ENCODE assay signal across 32 cellular contexts in the genomic region with DNA sequence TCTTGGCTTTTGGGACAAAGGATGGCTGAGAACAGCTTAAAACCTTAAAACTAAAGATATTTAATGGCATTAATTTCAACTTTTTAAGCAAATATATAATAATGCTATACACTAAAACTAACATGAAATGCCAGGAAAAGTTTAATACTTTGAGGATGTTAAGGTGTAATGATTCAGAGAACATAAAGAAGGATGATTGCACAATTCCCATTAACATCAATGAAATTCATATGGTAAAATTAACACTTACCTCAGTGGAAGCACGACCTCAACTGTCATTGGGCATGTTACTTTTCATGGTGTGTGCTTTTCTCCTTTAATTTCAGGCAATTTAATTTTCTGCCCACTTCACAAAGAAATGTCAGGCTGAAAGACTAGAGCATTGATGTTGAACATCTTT.
"Had no signal": no experiment of that assay in that cellular context is flagged by ENCODE, and none has a peak within 500 bp of the region (broad histone marks: within the 10 kb centered on the region; RNA-seq: fewer than 3 reads in every experiment).

No MANE protein-coding gene starts in this region.

- H3K36me3 ChIP-seq: adrenal gland, brain microvascular endothelial cell, breast epithelium had no signal

- FAIRE-seq: astrocyte, TTC549 had no signal

- H3K27me3 ChIP-seq: adrenal gland, body of pancreas, brain microvascular endothelial cell, breast epithelium had no signal

- ATAC-seq: activated CD8-positive, alpha-beta T cell treated with anti-CD3 and anti-CD28 coated beads for 36 hours; activated naive CD4-positive, alpha-beta T cell treated with anti-CD3 and anti-CD28 coated beads, Interleukin-2, amount 50 U/mL, for 72 hours; activated T-cell treated with anti-CD3 and anti-CD28 coated beads, Interleukin-2, amount 50 U/mL, for 4 hours; activated T-cell treated with anti-CD3 and anti-CD28 coated beads, Interleukin-2, amount 50 U/mL, for 72 hours; activated T-helper 17 cell treated with anti-CD3 and anti-CD28 coated beads, Interleukin-2, amount 50 U/mL, for 72 hours; body of pancreas; T-helper 17 cell had no signal

- H3K4me3 ChIP-seq: adrenal gland, body of pancreas, breast epithelium had no signal

- H3K4me1 ChIP-seq: adrenal gland, body of pancreas, breast epithelium had no signal

- H3K9me3 ChIP-seq: adrenal gland, body of pancreas, breast epithelium had no signal

- DNase-seq: activated B cell treated with CpG ODN at 0.5 μM for 24 hours; activated CD4-positive, alpha-beta memory T cell treated with anti-CD3 and anti-CD28 coated beads for 36 hours; activated CD4-positive, alpha-beta T cell treated with anti-CD3 and anti-CD28 coated beads for 4 hours; activated CD4-positive, alpha-beta T cell treated with anti-CD3 and anti-CD28 coated beads, Interleukin-2, amount 10 ng/mL, durations not matched to agents 24 days and 14 days; activated CD4-positive, alpha-beta T cell treated with anti-CD3 and anti-CD28 coated beads, Interleukin-2, amount 50 U/mL, for 1 hour; activated CD4-positive, alpha-beta T cell treated with anti-CD3 and anti-CD28 coated beads, Interleukin-2, amount 50 U/mL, for 4 hours; activated CD4-positive, CD25-positive, alpha-beta regulatory T cell treated with anti-CD3 and anti-CD28 coated beads, Interleukin-2, amount 50 U/mL, for 72 hours; activated CD8-positive, alpha-beta memory T cell treated with anti-CD3 and anti-CD28 coated beads, Interleukin-2, amount 50 U/mL, for 4 hours; activated CD8-positive, alpha-beta T cell treated with anti-CD3 and anti-CD28 coated beads for 36 hours; activated effector memory CD4-positive, alpha-beta T cell treated with anti-CD3 and anti-CD28 coated beads, Interleukin-2, amount 50 U/mL, for 16 hours; activated gamma-delta T cell treated with Interleukin-2 at 50 U/mL for 16 hours; activated naive CD4-positive, alpha-beta T cell; activated naive CD4-positive, alpha-beta T cell treated with anti-CD3 and anti-CD28 coated beads for 36 hours; activated naive CD4-positive, alpha-beta T cell treated with anti-CD3 and anti-CD28 coated beads, Interleukin-2, amount 50 U/mL, for 16 hours; activated naive CD8-positive, alpha-beta T cell treated with anti-CD3 and anti-CD28 coated beads for 36 hours; activated T-cell treated with anti-CD3 and anti-CD28 coated beads for 4 hours; activated T-cell treated with anti-CD3 and anti-CD28 coated beads, Interleukin-2, amount 50 U/mL, for 1 hour; activated T-cell treated with anti-CD3 and anti-CD28 coated beads, Interleukin-2, amount 50 U/mL, for 4 hours; activated T-cell treated with anti-CD3 and anti-CD28 coated beads, Interleukin-2, amount 50 U/mL, for 72 hours; adrenal gland; amniotic stem cell; aorta; body of pancreas; brain microvascular endothelial cell; central memory CD4-positive, alpha-beta T cell; T-helper 17 cell had no signal

- H3K27ac ChIP-seq: adrenal gland, body of pancreas, brain microvascular endothelial cell, breast epithelium, VCaP had no signal
